ENCODE assay signal across 20 cellular contexts in the genomic region with DNA sequence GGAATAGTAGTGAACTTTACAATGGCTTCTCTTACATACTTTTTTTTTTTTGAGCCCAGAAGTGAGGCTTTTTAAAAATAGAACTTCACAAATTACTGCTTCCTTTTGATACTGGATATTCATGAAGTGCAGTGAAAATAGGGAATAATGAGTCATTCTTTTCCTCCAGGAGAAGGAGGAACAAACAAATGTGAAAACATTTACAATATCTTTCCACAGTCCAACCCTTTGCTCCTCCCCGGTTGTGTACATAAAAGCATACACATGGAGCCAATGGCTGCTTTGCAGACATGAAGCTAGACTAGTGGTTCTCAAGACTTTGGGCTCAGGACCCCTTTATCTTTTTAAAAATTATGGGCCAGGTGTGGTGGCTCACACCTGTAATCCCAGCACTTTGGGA.
"Had no signal": no experiment of that assay in that cellular context is flagged by ENCODE, and none has a peak within 500 bp of the region (broad histone marks: within the 10 kb centered on the region; RNA-seq: fewer than 3 reads in every experiment).

No MANE protein-coding gene starts in this region.

- DNase-seq: activated B cell treated with CpG ODN at 0.5 μM for 24 hours; activated CD4-positive, alpha-beta memory T cell treated with anti-CD3 and anti-CD28 coated beads for 36 hours; activated CD4-positive, alpha-beta T cell treated with anti-CD3 and anti-CD28 coated beads, Interleukin-2, amount 10 ng/mL, durations not matched to agents 7 days and 5 days; activated CD8-positive, alpha-beta memory T cell treated with anti-CD3 and anti-CD28 coated beads for 24 hours; activated gamma-delta T cell; activated naive CD4-positive, alpha-beta T cell treated with anti-CD3 and anti-CD28 coated beads for 36 hours; activated T-cell treated with anti-CD3 and anti-CD28 coated beads, Interleukin-2, amount 50 U/mL, for 4 hours; amygdala; Kasumi-1; KBM-7; NCI-H1105 treated with DMSO at 0.1 percent for 48 hours; NCI-H146; NCI-H187 treated with DMSO at 0.1 percent for 48 hours; NCI-H2081 treated with DMSO at 0.1 percent for 48 hours; NCI-H446; NCI-H524; SIG-M5; T-cell; T-helper 2 cell; T1000 had no signal
